In the genomic region with DNA sequence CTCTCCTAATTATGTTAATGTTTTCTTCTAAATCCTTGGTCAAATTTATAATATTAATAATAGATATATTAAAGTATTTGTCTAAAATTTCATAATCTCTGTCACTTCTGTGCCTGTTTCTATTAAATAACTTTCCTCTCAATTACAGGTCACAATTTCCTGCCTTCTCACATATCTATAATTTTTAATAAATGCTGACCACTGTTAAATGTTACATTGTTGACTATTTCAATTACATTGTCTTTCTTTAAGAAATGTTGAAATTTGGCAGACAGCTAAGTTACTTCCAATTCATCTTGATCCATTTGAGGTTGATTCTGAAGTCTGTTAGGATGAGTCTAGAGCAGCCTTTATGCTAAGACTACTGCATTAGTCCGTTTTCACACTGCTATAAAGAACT, we compare ENCODE assay signal across 12 cellular contexts. TPM values are rescaled to one million over a fixed set of nuclear protein-coding genes. Genes with fewer than 3 reads are reported as not detected.
"Had no signal": no experiment of that assay in that cellular context is flagged by ENCODE, and none has a peak within 500 bp of the region (broad histone marks: within the 10 kb centered on the region; RNA-seq: fewer than 3 reads in every experiment).

No MANE protein-coding gene starts in this region.

- FAIRE-seq: H1, H54 had no signal

- H3K27ac ChIP-seq: GM23248 had no signal

- DNase-seq: GM23248, GOT3, H7, H9, HCEC 1CT, HFFc6 had no signal

- ATAC-seq: GM23338, HCT116 had no signal

- H3K4me2 ChIP-seq: GM23338 had no signal

- H3K36me3 ChIP-seq: HAP-1 had no signal

- H2AFZ ChIP-seq: GM23248, GM23338 had no signal

- H3K9ac ChIP-seq: GM23248 had no signal

- H3K4me3 ChIP-seq: GM23248, GM23338, HAP-1 had no signal

RNA-seq across cellular contexts. Expression of a gene that starts 41.7 kb away (rescaled TPM):
- total RNA-seq: GM23248, GM23338, H1, H4 had no signal
- polyA plus RNA-seq: GM23248, GM23338 had no signal
